In the genomic region with DNA sequence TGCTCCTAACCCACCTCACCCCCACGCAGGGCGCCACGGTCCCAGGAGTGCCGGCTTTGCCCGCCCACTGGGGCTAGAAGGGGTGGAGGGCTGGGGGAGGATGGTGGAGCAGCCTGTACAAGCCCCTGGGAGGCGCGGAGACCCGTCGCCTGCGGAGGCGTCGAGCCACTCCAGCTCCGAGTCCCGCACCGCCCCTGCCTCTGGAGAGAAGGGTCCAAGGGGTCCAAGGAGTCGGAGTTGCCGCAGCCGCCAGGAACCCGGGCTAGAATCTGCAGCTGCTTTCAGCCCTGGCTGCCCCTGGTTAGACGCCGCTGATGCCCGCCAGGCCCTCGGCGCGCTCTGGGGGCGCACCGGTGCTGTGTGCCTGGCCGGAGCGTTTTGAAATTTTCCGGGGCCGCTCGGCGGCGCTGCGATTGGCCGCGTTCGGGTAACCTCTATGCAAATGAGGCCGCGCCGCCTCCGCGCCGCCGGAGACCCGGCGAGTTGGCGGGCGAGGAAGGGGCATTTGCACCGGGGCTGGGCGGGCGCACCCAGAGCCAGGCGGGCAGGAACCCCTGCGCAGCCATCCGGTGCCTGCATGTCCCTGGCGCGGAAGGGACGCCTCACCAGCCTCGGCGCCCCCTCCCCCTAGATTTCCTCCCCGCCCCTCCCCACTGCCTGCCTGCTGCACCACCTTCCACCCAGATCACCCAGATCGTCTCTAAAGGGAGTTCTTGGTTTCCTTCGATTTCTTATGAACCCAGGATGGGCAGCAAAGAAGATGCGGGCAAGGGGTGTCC, we compare ENCODE assay signal across 1 cellular context.
TF ChIP-seq lines count a peak whose summit lies in the region.

A gene with protein sequence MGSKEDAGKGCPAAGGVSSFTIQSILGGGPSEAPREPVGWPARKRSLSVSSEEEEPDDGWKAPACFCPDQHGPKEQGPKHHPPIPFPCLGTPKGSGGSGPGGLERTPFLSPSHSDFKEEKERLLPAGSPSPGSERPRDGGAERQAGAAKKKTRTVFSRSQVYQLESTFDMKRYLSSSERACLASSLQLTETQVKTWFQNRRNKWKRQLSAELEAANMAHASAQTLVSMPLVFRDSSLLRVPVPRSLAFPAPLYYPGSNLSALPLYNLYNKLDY (plus strand): TSS at position 502 of the 779 bp plus-strand sequence. CDS start 243 bp downstream, at position 745.

TF ChIP-seq in H1, 55 proteins besides CTCF, POLR2A, EP300 and RAD21 (continued from another document):
- TF ChIP-seq, protein P1, sequence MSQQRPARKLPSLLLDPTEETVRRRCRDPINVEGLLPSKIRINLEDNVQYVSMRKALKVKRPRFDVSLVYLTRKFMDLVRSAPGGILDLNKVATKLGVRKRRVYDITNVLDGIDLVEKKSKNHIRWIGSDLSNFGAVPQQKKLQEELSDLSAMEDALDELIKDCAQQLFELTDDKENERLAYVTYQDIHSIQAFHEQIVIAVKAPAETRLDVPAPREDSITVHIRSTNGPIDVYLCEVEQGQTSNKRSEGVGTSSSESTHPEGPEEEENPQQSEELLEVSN (IDR thresholded peaks at IDR 0.05): peak; percentile 59; the same call in 1 of the 2 replicates
- TF ChIP-seq RBBP5 (IDR thresholded peaks at IDR 0.05; ENCODE audit: borderline replicate concordance, low read depth, low read length): peak; percentile 40; the same call in 1 of the 2 replicates
- no peak for TF ChIP-seq BRCA1 (IDR thresholded peaks at IDR 0.05; ENCODE audit: low read depth, low read length)
- TF ChIP-seq NRF1 (IDR thresholded peaks at IDR 0.05; ENCODE audit: low read depth, low read length): no peak
- TF ChIP-seq ASH2L (IDR thresholded peaks at IDR 0.05; ENCODE audit: low read length): peak; percentile 31
- no peak for TF ChIP-seq POLR2AphosphoS5 (IDR thresholded peaks at IDR 0.05; ENCODE audit: low read depth, low read length)
- no peak for TF ChIP-seq NANOG (IDR thresholded peaks at IDR 0.05; ENCODE audit: insufficient read depth, low read depth, low read length, poor library complexity, severe bottlenecking)
- no peak for TF ChIP-seq HDAC2 (IDR thresholded peaks at IDR 0.05; ENCODE audit: borderline replicate concordance in 1 of 2, low read depth in 2 of 2, low read length in 2 of 2)
- 0 out of 2 replicates have a peak, but pooled peaks have one; percentile 25 for TF ChIP-seq PHF8 (conservative IDR thresholded peaks at IDR 0.05; ENCODE audit: low read depth, low read length)
- TF ChIP-seq, protein P2, sequence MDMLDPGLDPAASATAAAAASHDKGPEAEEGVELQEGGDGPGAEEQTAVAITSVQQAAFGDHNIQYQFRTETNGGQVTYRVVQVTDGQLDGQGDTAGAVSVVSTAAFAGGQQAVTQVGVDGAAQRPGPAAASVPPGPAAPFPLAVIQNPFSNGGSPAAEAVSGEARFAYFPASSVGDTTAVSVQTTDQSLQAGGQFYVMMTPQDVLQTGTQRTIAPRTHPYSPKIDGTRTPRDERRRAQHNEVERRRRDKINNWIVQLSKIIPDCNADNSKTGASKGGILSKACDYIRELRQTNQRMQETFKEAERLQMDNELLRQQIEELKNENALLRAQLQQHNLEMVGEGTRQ (IDR thresholded peaks at IDR 0.05; ENCODE audit: low read length): no peak
- TF ChIP-seq TCF12 (IDR thresholded peaks at IDR 0.05; ENCODE audit: low read depth, low read length): no peak
- TF ChIP-seq KDM4A (IDR thresholded peaks at IDR 0.05; ENCODE audit: low read depth, low read length, severe bottlenecking): peak; percentile 10
TF ChIP-seq in H1: peak in this region for 5.
